In the genomic region with DNA sequence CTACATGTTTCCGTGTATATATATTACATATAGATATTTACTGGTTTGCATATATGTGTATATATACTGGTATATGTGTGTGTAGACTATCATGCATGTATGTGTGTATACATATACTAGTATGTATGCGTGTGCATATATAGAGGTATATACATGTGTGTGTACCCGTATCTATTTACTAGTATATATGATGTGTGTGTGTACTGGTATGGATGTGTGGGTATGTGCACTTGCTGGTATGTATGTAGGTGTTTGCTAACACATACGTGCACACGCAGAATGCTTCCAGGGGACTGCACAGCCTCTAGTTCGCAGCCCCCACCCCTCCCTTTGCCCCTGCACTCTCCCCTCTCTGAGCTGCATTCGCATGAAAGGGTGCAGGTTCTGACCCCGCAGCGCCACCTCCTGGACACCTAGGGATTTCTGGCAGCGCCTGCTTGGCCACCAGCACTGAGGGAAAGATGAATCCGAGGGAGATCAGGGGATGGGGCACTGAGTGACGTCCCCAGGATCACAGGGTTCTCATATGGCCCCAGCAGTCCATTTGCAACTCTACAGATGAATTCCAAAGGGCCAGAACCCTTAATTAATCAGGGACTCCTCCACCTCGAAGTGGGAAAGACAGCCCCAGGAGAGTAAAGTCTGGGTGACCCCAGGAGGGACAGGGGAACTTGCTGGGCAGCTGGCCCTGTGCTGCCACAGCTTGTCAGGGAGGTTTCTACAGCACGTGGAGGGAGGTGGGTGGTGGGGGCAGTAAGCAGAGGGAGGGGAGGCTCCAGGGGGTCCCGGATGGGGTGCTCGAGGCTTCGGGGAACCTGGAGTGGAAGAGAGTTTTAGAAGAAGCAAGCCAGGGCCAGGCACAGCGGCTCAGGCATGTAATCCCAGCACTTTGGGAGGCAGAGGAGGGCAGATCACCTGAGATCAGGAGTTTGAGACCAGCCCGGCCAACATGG, we compare ENCODE assay signal across 9 cellular contexts.
DNase-seq lines count a peak whose midpoint lies in the region; ATAC-seq and TF ChIP-seq lines count a peak whose summit lies in the region.
"Had no signal": no experiment of that assay in that cellular context is flagged by ENCODE, and none has a peak within 500 bp of the region (broad histone marks: within the 10 kb centered on the region; RNA-seq: fewer than 3 reads in every experiment).

No MANE protein-coding gene starts in this region.

- CTCF ChIA-PET in naive thymus-derived CD4-positive, alpha-beta T cell (lab: Charles Lee) = no interaction called here

- no peak overlapping the region for H3K4me3 ChIP-seq in esophagus squamous epithelium
- no peak overlapping the region for H3K4me3 ChIP-seq in naive thymus-derived CD4-positive, alpha-beta T cell (ENCODE audit: low read length)
- H3K4me3 ChIP-seq in stomach = no peak overlapping the region

- peak; percentile 47 to 89 (median 80) for TF ChIP-seq CTCF in esophagus squamous epithelium (IDR thresholded peaks at IDR 0.05)
- peak in 5 of 7 experiments; percentile 69 to 88 (median 74) for TF ChIP-seq CTCF in stomach (IDR thresholded peaks at IDR 0.05)

- TF ChIP-seq POLR2A in esophagus squamous epithelium (IDR thresholded peaks at IDR 0.05) (no peak), stomach (IDR thresholded peaks at IDR 0.05) (no peak)

- H3K36me3 Mint-ChIP-seq in naive thymus-derived CD4-positive, alpha-beta T cell = no peaks in the 10 kb centered on the region

- H3K36me3 ChIP-seq in esophagus squamous epithelium (no peaks in the 10 kb centered on the region), stomach (no peaks in the 10 kb centered on the region)
- H3K36me3 ChIP-seq in naive thymus-derived CD4-positive, alpha-beta T cell (ENCODE audit: control insufficient read depth in 2 of 3, insufficient read depth in 3 of 3, low read length in 3 of 3) = no peaks in the 10 kb centered on the region

- WGBS in esophagus squamous epithelium, 2 donors = 35 to 46% methylated on average over 13 to 14 of the region's 19 CpGs
- 35 to 48% (median 37%) methylated on average over 13 to 19 of the region's 19 CpGs for WGBS in stomach, 5 donors

- no peak overlapping the region for H3K4me3 Mint-ChIP-seq in naive thymus-derived CD4-positive, alpha-beta T cell
- H3K4me3 Mint-ChIP-seq: dendritic cell treated with granulocyte-macrophage colony-stimulating factor and Interleukin-4, amounts not matched to agents 40 ng/mL and 50 ng/mL, for 4 days had no signal

- peaks cover 0 to 16% (median 9%) of the 10 kb centered on the region in 5 donors for H3K27me3 Mint-ChIP-seq in naive thymus-derived CD4-positive, alpha-beta T cell

- TF ChIP-seq EP300 in stomach (IDR thresholded peaks at IDR 0.05) = no peak

- intact Hi-C loops in esophagus squamous epithelium (cut with DNase I) = loop anchor here (5.0 to 10.0 kb wide), 2 partner anchors 195 to 262 kb away; no protein-coding TSS in a partner anchor
- intact Hi-C loops in naive thymus-derived CD4-positive, alpha-beta T cell (cut with micrococcal nuclease) = loop anchor here (1.0 to 5.0 kb wide), 2 partner anchors 266 to 1937 kb away; no protein-coding TSS in a partner anchor
- intact Hi-C loops in stomach (cut with DNase I; ENCODE audit: low total_unique reads) = loop anchor here (5.0 kb wide), 2 partner anchors 193 to 262 kb away; no protein-coding TSS in a partner anchor

- DNase-seq in GM03348 (ENCODE audit: low spot score) (peak; percentile 88), NOMO-1 treated with DMSO at 0.1 percent for 48 hours (lab: John Stamatoyannopoulos, UW; ENCODE audit: unreplicated experiment) (peak; percentile 45), activated T-cell treated with anti-CD3 and anti-CD28 coated beads for 1 hour (ENCODE audit: low read depth) (peak; percentile 47), esophagus squamous epithelium (lab: John Stamatoyannopoulos, UW) (no peak), stomach (peak; percentile 84)
- DNase-seq in naive thymus-derived CD4-positive, alpha-beta T cell = peak in 7 of 9 donors; percentile 12 to 74 (median 33)

- H3K27me3 ChIP-seq in esophagus squamous epithelium = peaks cover 0 to 13% (median 0%) of the 10 kb centered on the region in 4 donors
- H3K27me3 ChIP-seq in naive thymus-derived CD4-positive, alpha-beta T cell (ENCODE audit: control insufficient read depth in 2 of 2, insufficient read depth in 2 of 2, low read length in 2 of 2) = no peaks in the 10 kb centered on the region
- H3K27me3 ChIP-seq in stomach = no peaks in the 10 kb centered on the region

- H3K27ac Mint-ChIP-seq in naive thymus-derived CD4-positive, alpha-beta T cell = peak overlapping the region in 1 of 9 donors; percentile 41
- H3K27ac Mint-ChIP-seq: dendritic cell treated with granulocyte-macrophage colony-stimulating factor and Interleukin-4, amounts not matched to agents 40 ng/mL and 50 ng/mL, for 4 days had no signal

- POLR2A ChIA-PET in naive thymus-derived CD4-positive, alpha-beta T cell (lab: Charles Lee) = no interaction called here

- H3K9me3 ChIP-seq in esophagus squamous epithelium = no peaks in the 10 kb centered on the region
- H3K9me3 ChIP-seq in naive thymus-derived CD4-positive, alpha-beta T cell (ENCODE audit: control insufficient read depth in 2 of 3, low read length in 3 of 3) = no peaks in the 10 kb centered on the region
- no peaks in the 10 kb centered on the region for H3K9me3 ChIP-seq in stomach

- ATAC-seq in HG03520 (IDR thresholded peaks at IDR 0.05; ENCODE audit: unreplicated experiment) (peak; percentile 50), HG02840 (IDR thresholded peaks at IDR 0.05; ENCODE audit: low FRiP score, unreplicated experiment) (no peak)
- peak; percentile 49 for ATAC-seq in naive thymus-derived CD4-positive, alpha-beta T cell

- no peaks in the 10 kb centered on the region for H3K9me3 Mint-ChIP-seq in naive thymus-derived CD4-positive, alpha-beta T cell
- H3K9me3 Mint-ChIP-seq: dendritic cell treated with granulocyte-macrophage colony-stimulating factor and Interleukin-4, amounts not matched to agents 40 ng/mL and 50 ng/mL, for 4 days had no signal

- H3K4me1 ChIP-seq in esophagus squamous epithelium (peaks cover 0 to 50% (median 13%) of the 10 kb centered on the region in 3 donors), stomach (peaks cover 10 to 55% (median 28%) of the 10 kb centered on the region in 4 donors)
- H3K4me1 ChIP-seq in naive thymus-derived CD4-positive, alpha-beta T cell (ENCODE audit: control insufficient read depth in 2 of 2, insufficient read depth in 2 of 2, low read length in 2 of 2) = no peaks in the 10 kb centered on the region

- H3K27ac ChIP-seq in esophagus squamous epithelium = no peak overlapping the region
- H3K27ac ChIP-seq in naive thymus-derived CD4-positive, alpha-beta T cell (ENCODE audit: low read depth, low read length) = no peak overlapping the region
- H3K27ac ChIP-seq in stomach = no peak overlapping the region

- peaks cover 0 to 5% (median 0%) of the 10 kb centered on the region in 7 donors for H3K4me1 Mint-ChIP-seq in naive thymus-derived CD4-positive, alpha-beta T cell
